Comparison of ENCODE assay signal across 32 cellular contexts in genomic region chr5:7808998-7809397, GRCh38. TPM values are rescaled to one million over a fixed set of nuclear protein-coding genes. Genes with fewer than 3 reads are reported as not detected.
"Had no signal": no experiment of that assay in that cellular context is flagged by ENCODE, and none has a peak within 500 bp of the region (broad histone marks: within the 10 kb centered on the region; RNA-seq: fewer than 3 reads in every experiment).

No MANE protein-coding gene starts in this region.

- H3K9me3 ChIP-seq: adrenal gland, body of pancreas, breast epithelium, Peyer's patch, SJSA1, SK-N-SH had no signal

- H3K27me3 ChIP-seq: adrenal gland, body of pancreas, breast epithelium, Peyer's patch, SJSA1 had no signal

- H3K36me3 ChIP-seq: adrenal gland, breast epithelium, Peyer's patch, SJSA1 had no signal

- H3K4me3 Mint-ChIP-seq: activated CD4-positive, alpha-beta T cell treated with anti-CD3 and anti-CD28 coated beads for 36 hours; activated CD4-positive, alpha-beta T cell treated with anti-CD3 and anti-CD28 coated beads, Interleukin-2, amount 10 ng/mL, durations not matched to agents 7 days and 5 days; activated CD8-positive, alpha-beta T cell treated with anti-CD3 and anti-CD28 coated beads, Interleukin-2, amount 10 ng/mL, durations not matched to agents 7 days and 5 days; activated naive CD4-positive, alpha-beta T cell treated with anti-CD3 and anti-CD28 coated beads for 36 hours; activated T-cell treated with anti-CD3 and anti-CD28 coated beads, Interleukin-2, amount 50 U/mL, for 4 hours; activated T-helper 1 cell treated with anti-CD3 and anti-CD28 coated beads, Interleukin-12 subunit alpha, Interleukin-12 subunit beta, Interleukin-2, Interleukin-4 antibody, amounts not matched to agents 30 ng/mL and 10 ng/mL and 1 ng/mL, durations not matched to agents 14 hours and 24 hours and 36 hours; T-helper 1 cell treated with Interleukin-12 subunit alpha and Interleukin-12 subunit beta and Interleukin-4 antibody, amounts not matched to agents 30 μg/mL and 1 μg/mL, for 36 hours; T-helper 2 cell treated with Interferon-gamma antibody and Interleukin-4, amounts not matched to agents 5 μg/mL and 100 μg/mL, for 36 hours; WTC11 had no signal

- H3K36me3 Mint-ChIP-seq: activated naive CD4-positive, alpha-beta T cell treated with anti-CD3 and anti-CD28 coated beads, Interleukin-2, amount 50 U/mL, for 72 hours had no signal

- DNase-seq: activated CD4-positive, alpha-beta T cell treated with anti-CD3 and anti-CD28 coated beads for 36 hours; activated CD4-positive, alpha-beta T cell treated with anti-CD3 and anti-CD28 coated beads, Interleukin-2, amount 10 ng/mL, durations not matched to agents 7 days and 5 days; activated CD4-positive, alpha-beta T cell treated with anti-CD3 and anti-CD28 coated beads, Interleukin-2, amount 50 U/mL, for 48 hours; activated CD8-positive, alpha-beta memory T cell treated with anti-CD3 and anti-CD28 coated beads, Interleukin-2, amount 50 U/mL, for 4 hours; activated CD8-positive, alpha-beta T cell treated with anti-CD3 and anti-CD28 coated beads, Interleukin-2, amount 10 ng/mL, durations not matched to agents 7 days and 5 days; activated gamma-delta T cell treated with Interleukin-2 at 50 U/mL for 16 hours; activated naive CD4-positive, alpha-beta T cell treated with anti-CD3 and anti-CD28 coated beads for 36 hours; activated T-cell treated with anti-CD3 and anti-CD28 coated beads for 4 hours; activated T-cell treated with anti-CD3 and anti-CD28 coated beads, Interleukin-2, amount 50 U/mL, for 4 hours; body of pancreas; NCI-H1105 treated with DMSO at 0.1 percent for 48 hours; NCI-H1436; NCI-H1694; NK-92 treated with Interleukin-12 subunit alpha and Interleukin-12 subunit beta, amount 100 ng/mL, for 24 hours; PC-3; Peyer's patch; RPMI8226; SHP77 treated with DMSO at 0.1 percent for 48 hours; SK-N-SH had no signal

- H3K9me2 ChIP-seq: SK-N-SH had no signal

- H3K9me3 Mint-ChIP-seq: activated CD4-positive, alpha-beta T cell treated with anti-CD3 and anti-CD28 coated beads, Interleukin-2, amount 10 ng/mL, durations not matched to agents 7 days and 5 days; activated naive CD4-positive, alpha-beta T cell treated with anti-CD3 and anti-CD28 coated beads for 36 hours; activated naive CD4-positive, alpha-beta T cell treated with anti-CD3 and anti-CD28 coated beads, Interleukin-2, amount 50 U/mL, for 72 hours; activated T-cell treated with anti-CD3 and anti-CD28 coated beads, Interleukin-2, amount 50 U/mL, for 4 hours; activated T-helper 1 cell treated with anti-CD3 and anti-CD28 coated beads, Interleukin-12 subunit alpha, Interleukin-12 subunit beta, Interleukin-2, Interleukin-4 antibody, amounts not matched to agents 30 ng/mL and 10 ng/mL and 1 ng/mL, durations not matched to agents 14 hours and 24 hours and 36 hours; T-helper 1 cell treated with Interleukin-12 subunit alpha and Interleukin-12 subunit beta and Interleukin-4 antibody, amounts not matched to agents 30 μg/mL and 1 μg/mL, for 36 hours; T-helper 2 cell treated with Interferon-gamma antibody and Interleukin-4, amounts not matched to agents 5 μg/mL and 100 μg/mL, for 36 hours; WTC11 had no signal

- H3K4me1 ChIP-seq: adrenal gland, body of pancreas, breast epithelium, Peyer's patch, SJSA1 had no signal

- H3K27ac ChIP-seq: adrenal gland, body of pancreas, breast epithelium, coronary artery, Peyer's patch, SJSA1 had no signal

- H3K4me1 Mint-ChIP-seq: activated CD4-positive, alpha-beta T cell treated with anti-CD3 and anti-CD28 coated beads for 36 hours; activated CD4-positive, alpha-beta T cell treated with anti-CD3 and anti-CD28 coated beads, Interleukin-2, amount 10 ng/mL, durations not matched to agents 7 days and 5 days had no signal

- H3K4me2 ChIP-seq: SK-N-SH had no signal

- H3K4me3 ChIP-seq: adrenal gland, body of pancreas, breast epithelium, coronary artery, Peyer's patch, SJSA1 had no signal

- ATAC-seq: activated CD4-positive, alpha-beta T cell treated with anti-CD3 and anti-CD28 coated beads for 36 hours; activated CD4-positive, CD25-positive, alpha-beta regulatory T cell treated with anti-CD3 and anti-CD28 coated beads, Interleukin-2, amount 50 U/mL, for 24 hours; activated CD8-positive, alpha-beta T cell treated with anti-CD3 and anti-CD28 coated beads, Interleukin-2, amount 10 ng/mL, durations not matched to agents 7 days and 5 days; activated naive CD4-positive, alpha-beta T cell treated with anti-CD3 and anti-CD28 coated beads, Interleukin-2, amount 50 U/mL, for 72 hours; activated T-cell treated with anti-CD3 and anti-CD28 coated beads, Interleukin-2, amount 50 U/mL, for 4 hours; body of pancreas; PC-3; WTC11 had no signal

- H3K27ac Mint-ChIP-seq: activated CD4-positive, alpha-beta T cell treated with anti-CD3 and anti-CD28 coated beads for 36 hours; activated CD4-positive, alpha-beta T cell treated with anti-CD3 and anti-CD28 coated beads, Interleukin-2, amount 10 ng/mL, durations not matched to agents 7 days and 5 days; activated CD8-positive, alpha-beta T cell treated with anti-CD3 and anti-CD28 coated beads, Interleukin-2, amount 10 ng/mL, durations not matched to agents 7 days and 5 days; activated naive CD4-positive, alpha-beta T cell treated with anti-CD3 and anti-CD28 coated beads for 36 hours; activated naive CD4-positive, alpha-beta T cell treated with anti-CD3 and anti-CD28 coated beads, Interleukin-2, amount 50 U/mL, for 72 hours; activated T-helper 1 cell treated with anti-CD3 and anti-CD28 coated beads, Interleukin-12 subunit alpha, Interleukin-12 subunit beta, Interleukin-2, Interleukin-4 antibody, amounts not matched to agents 30 ng/mL and 10 ng/mL and 1 ng/mL, durations not matched to agents 14 hours and 24 hours and 36 hours; T-helper 1 cell treated with Interleukin-12 subunit alpha and Interleukin-12 subunit beta and Interleukin-4 antibody, amounts not matched to agents 30 μg/mL and 1 μg/mL, for 36 hours; T-helper 2 cell treated with Interferon-gamma antibody and Interleukin-4, amounts not matched to agents 5 μg/mL and 100 μg/mL, for 36 hours; WTC11 had no signal

RNA-seq across cellular contexts. Expression of gene CFAP90, which starts 41.9 kb away (rescaled TPM):
- total RNA-seq: activated CD4-positive, alpha-beta T cell treated with anti-CD3 and anti-CD28 coated beads for 36 hours; activated CD4-positive, alpha-beta T cell treated with anti-CD3 and anti-CD28 coated beads, Interleukin-2, amount 10 ng/mL, durations not matched to agents 7 days and 5 days; activated CD8-positive, alpha-beta T cell treated with anti-CD3 and anti-CD28 coated beads, Interleukin-2, amount 10 ng/mL, durations not matched to agents 7 days and 5 days; activated naive CD4-positive, alpha-beta T cell treated with anti-CD3 and anti-CD28 coated beads for 36 hours; activated naive CD4-positive, alpha-beta T cell treated with anti-CD3 and anti-CD28 coated beads, Interleukin-2, amount 50 U/mL, for 72 hours; activated T-cell treated with anti-CD3 and anti-CD28 coated beads, Interleukin-2, amount 50 U/mL, for 4 hours; activated T-helper 1 cell treated with anti-CD3 and anti-CD28 coated beads, Interleukin-12 subunit alpha, Interleukin-12 subunit beta, Interleukin-2, Interleukin-4 antibody, amounts not matched to agents 30 ng/mL and 10 ng/mL and 1 ng/mL, durations not matched to agents 14 hours and 24 hours and 36 hours; cardiac septum; MCF 10A; NCI-H460; Peyer's patch; SJSA1 had no signal
